Comparison of ENCODE assay signal across 8 cellular contexts in the genomic region with DNA sequence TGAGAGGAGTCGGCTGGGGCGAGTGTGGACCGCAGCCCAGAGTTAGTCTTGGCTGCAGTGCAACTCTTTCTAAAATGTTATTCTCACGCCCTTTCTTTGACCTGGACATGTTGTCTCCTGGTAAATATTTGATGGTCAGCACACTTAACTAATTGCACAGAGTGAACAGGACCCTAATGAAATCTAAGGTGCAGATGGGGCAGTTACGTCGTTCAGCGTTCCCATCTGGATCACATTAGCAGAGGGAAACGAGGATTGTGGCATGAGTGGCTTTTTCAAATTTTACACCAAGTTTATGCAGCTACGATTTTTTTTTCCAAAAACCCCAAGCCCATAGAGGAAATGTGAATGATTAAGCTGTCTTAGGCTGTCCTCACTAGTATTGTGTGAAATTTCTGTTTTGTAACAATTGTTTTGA. TPM values are rescaled to one million over a fixed set of nuclear protein-coding genes. Genes with fewer than 3 reads are reported as not detected.
DNase-seq lines count a peak whose midpoint lies in the region; ATAC-seq and TF ChIP-seq lines count a peak whose summit lies in the region.

No MANE protein-coding gene starts in this region.

- H3K4me3 Mint-ChIP-seq in brain = peak overlapping the region; percentile 94 to 100 (median 99)

- peak overlapping the region; percentile 77 for H3K27ac ChIP-seq in cardiac muscle cell
- peak overlapping the region; percentile 93 for H3K27ac ChIP-seq in upper lobe of right lung

- H3K27me3 ChIP-seq in cardiac muscle cell (no peaks in the 10 kb centered on the region), upper lobe of right lung (no peaks in the 10 kb centered on the region)

- no peak for ATAC-seq in upper lobe of right lung
- no peak for ATAC-seq in GM21528 (IDR thresholded peaks at IDR 0.05; ENCODE audit: low FRiP score, unreplicated experiment)
- no peak for ATAC-seq in GM18505 (IDR thresholded peaks at IDR 0.05; ENCODE audit: unreplicated experiment)
- ATAC-seq in HG03175 (IDR thresholded peaks at IDR 0.05; ENCODE audit: unreplicated experiment) = no peak

- no peak for TF ChIP-seq POLR2A in lower leg skin (IDR thresholded peaks at IDR 0.05)
- TF ChIP-seq POLR2A in GM18505 (IDR thresholded peaks at IDR 0.05; ENCODE audit: borderline replicate concordance, extremely low read depth, insufficient read depth, insufficient read length) = no peak

- peak overlapping the region; percentile 98 to 100 (median 99) for H3K27ac Mint-ChIP-seq in brain

- intact Hi-C loops in cardiac septum (cut with DNase I) = loop anchor here (5.0 to 10.0 kb wide), 2 partner anchors 113 to 145 kb away; a partner anchor contains a TSS
- intact Hi-C loops in lower leg skin (cut with DNase I; ENCODE audit: low total_unique reads) = no loop called here
- intact Hi-C loops in upper lobe of right lung (cut with DNase I) = no loop called here

- H3K27me3 Mint-ChIP-seq in brain = peaks cover 17% of the 10 kb centered on the region

- H3K9me3 ChIP-seq in cardiac muscle cell (ENCODE audit: low read depth) = no peaks in the 10 kb centered on the region
- no peaks in the 10 kb centered on the region for H3K9me3 ChIP-seq in upper lobe of right lung

- TF ChIP-seq CTCF in cardiac muscle cell (IDR thresholded peaks at IDR 0.05; ENCODE audit: low read depth, low read length) (no peak), brain (conservative IDR thresholded peaks at IDR 0.05) (no peak), lower leg skin (IDR thresholded peaks at IDR 0.05) (no peak), upper lobe of right lung (IDR thresholded peaks at IDR 0.05) (no peak)

- peaks cover 0 to 5% (median 0%) of the 10 kb centered on the region in 5 experiments for H3K9me3 Mint-ChIP-seq in brain

- H3K4me3 ChIP-seq in cardiac muscle cell (peak overlapping the region; percentile 60), lower leg skin (ENCODE audit: low read depth, poor library complexity, severe bottlenecking) (peak overlapping the region; percentile 64), upper lobe of right lung (peak overlapping the region; percentile 94)

- peaks cover 9% of the 10 kb centered on the region for H3K36me3 Mint-ChIP-seq in brain

- WGBS in lower leg skin, 2 donors = 0% methylated on average over 9 of the region's 9 CpGs

- no peaks in the 10 kb centered on the region for H3K36me3 ChIP-seq in cardiac muscle cell
- H3K36me3 ChIP-seq in upper lobe of right lung = no peaks in the 10 kb centered on the region

- H3K4me1 ChIP-seq in cardiac muscle cell (ENCODE audit: low read depth) (peaks cover 11% of the 10 kb centered on the region), upper lobe of right lung (peaks cover 33% of the 10 kb centered on the region)

- H3K4me1 Mint-ChIP-seq in brain = peaks cover 66% of the 10 kb centered on the region

- DNase-seq in cardiac muscle cell (ENCODE audit: low read depth in 1 of 2, low spot score in 1 of 2) (peak in 1 of 2 donors; percentile 72), cardiac septum (ENCODE audit: low spot score) (no peak), lower leg skin (ENCODE audit: low spot score in 2 of 2) (no peak), upper lobe of right lung (no peak)

RNA-seq across cellular contexts. Expression of a gene that starts 0.5 kb away (rescaled TPM):
- 13.6 and 16.8 TPM in 2 replicates for total RNA-seq in cardiac muscle cell
- polyA plus RNA-seq in cardiac muscle cell = 16.7 and 21.8 TPM in 2 replicates
- total RNA-seq in cardiac septum = 6.2 TPM
- polyA plus RNA-seq in brain (ENCODE audit: insufficient read depth, low read depth, low replicate concordance) = 10.4 TPM
- 10 to 100 TPM in 3 of 4 donors, 1 to 10 TPM in 1; 7.9 to 17.3 (median 11.5) TPM for total RNA-seq in lower leg skin
- total RNA-seq in upper lobe of right lung = 10.0 TPM

RNA-seq across cellular contexts. Expression of a gene that starts 0.9 kb away (rescaled TPM):
- total RNA-seq in cardiac muscle cell (19.6 and 26.9 TPM in 2 replicates), cardiac septum (7.8 TPM), lower leg skin (10 to 100 TPM; 36.8 to 44.1 (median 40.1) TPM), upper lobe of right lung (14.3 TPM)
- polyA plus RNA-seq in cardiac muscle cell (28.2 and 36.1 TPM in 2 replicates), brain (ENCODE audit: insufficient read depth, low read depth, low replicate concordance) (31.5 TPM)
